ENCODE assay signal across 30 cellular contexts in the genomic region with DNA sequence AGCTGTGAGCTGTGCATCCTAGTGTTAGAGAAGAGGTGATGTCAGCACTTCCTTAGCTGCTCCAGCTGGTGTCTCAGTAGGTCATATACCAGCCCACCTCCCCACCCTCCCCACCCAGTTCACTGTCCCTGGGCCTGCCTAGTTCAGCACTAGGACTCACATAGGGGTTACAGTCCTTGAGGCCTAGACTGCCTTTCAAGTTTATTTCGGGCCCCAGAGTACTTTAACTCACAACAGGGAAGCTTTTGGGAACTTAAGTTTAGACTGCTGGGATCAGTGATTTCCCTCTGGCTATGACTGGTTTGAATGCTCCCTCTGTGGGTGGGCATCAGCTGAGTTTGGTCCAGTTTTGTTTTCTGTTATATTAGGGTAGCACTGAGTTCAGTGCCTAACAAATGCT.
"Had no signal": no experiment of that assay in that cellular context is flagged by ENCODE, and none has a peak within 500 bp of the region (broad histone marks: within the 10 kb centered on the region; RNA-seq: fewer than 3 reads in every experiment).

No MANE protein-coding gene starts in this region.

- H3K27ac ChIP-seq: epithelial cell of prostate, esophagus squamous epithelium, WERI-Rb-1 had no signal

- H3K4me3 ChIP-seq: esophagus squamous epithelium had no signal

- H3K36me3 Mint-ChIP-seq: activated naive CD8-positive, alpha-beta T cell had no signal

- H3K9me3 Mint-ChIP-seq: activated CD4-positive, alpha-beta memory T cell treated with anti-CD3 and anti-CD28 coated beads, Interleukin-2, amount 10 ng/mL, durations not matched to agents 7 days and 5 days; activated CD4-positive, alpha-beta T cell treated with anti-CD3 and anti-CD28 coated beads, Interleukin-2, amount 10 ng/mL, durations not matched to agents 7 days and 5 days; T-helper 2 cell treated with Interferon-gamma antibody and Interleukin-4, amounts not matched to agents 5 μg/mL and 100 μg/mL, for 36 hours had no signal

- H3K9me3 ChIP-seq: esophagus squamous epithelium had no signal

- H3K27ac Mint-ChIP-seq: activated CD4-positive, alpha-beta memory T cell treated with anti-CD3 and anti-CD28 coated beads, Interleukin-2, amount 10 ng/mL, durations not matched to agents 7 days and 5 days; activated CD4-positive, alpha-beta T cell treated with anti-CD3 and anti-CD28 coated beads for 36 hours; activated CD4-positive, alpha-beta T cell treated with anti-CD3 and anti-CD28 coated beads, Interleukin-2, amount 10 ng/mL, durations not matched to agents 7 days and 5 days; activated naive CD8-positive, alpha-beta T cell; activated T-cell treated with anti-CD3 and anti-CD28 coated beads, Interleukin-2, amount 50 U/mL, for 24 hours; activated T-helper 17 cell treated with anti-CD3 and anti-CD28 coated beads, Interleukin-2, amount 50 U/mL, for 72 hours; effector memory CD8-positive, alpha-beta T cell; T-helper 17 cell; T-helper 2 cell treated with Interferon-gamma antibody and Interleukin-4, amounts not matched to agents 5 μg/mL and 100 μg/mL, for 36 hours had no signal

- H3K27me3 Mint-ChIP-seq: T-helper 17 cell had no signal

- DNase-seq: activated CD4-positive, alpha-beta memory T cell treated with anti-CD3 and anti-CD28 coated beads, Interleukin-2, amount 10 ng/mL, durations not matched to agents 7 days and 5 days; activated CD4-positive, alpha-beta T cell treated with anti-CD3 and anti-CD28 coated beads for 36 hours; activated CD4-positive, alpha-beta T cell treated with anti-CD3 and anti-CD28 coated beads, Interleukin-2, amount 10 ng/mL, durations not matched to agents 7 days and 5 days; activated CD4-positive, alpha-beta T cell treated with anti-CD3 and anti-CD28 coated beads, Interleukin-2, amount 50 U/mL, for 4 hours; activated CD4-positive, CD25-positive, alpha-beta regulatory T cell; activated CD4-positive, CD25-positive, alpha-beta regulatory T cell treated with anti-CD3 and anti-CD28 coated beads, Interleukin-2, amount 50 U/mL, for 72 hours; activated CD8-positive, alpha-beta memory T cell treated with anti-CD3 and anti-CD28 coated beads, Interleukin-2, amount 50 U/mL, for 48 hours; activated effector memory CD4-positive, alpha-beta T cell treated with Interleukin-2 at 50 U/mL for 16 hours; activated gamma-delta T cell treated with Interleukin-2 at 50 U/mL for 16 hours; activated naive CD4-positive, alpha-beta T cell treated with anti-CD3 and anti-CD28 coated beads, Interleukin-2, amount 50 U/mL, for 16 hours; activated naive CD4-positive, alpha-beta T cell treated with Interleukin-2 at 50 U/mL for 16 hours; activated T-cell treated with anti-CD3 and anti-CD28 coated beads for 4 hours; activated T-cell treated with anti-CD3 and anti-CD28 coated beads, Interleukin-2, amount 50 U/mL, for 24 hours; amniotic stem cell; anterior cingulate cortex; caudate nucleus; cortex of kidney; dermis blood vessel endothelial cell; effector CD4-positive, alpha-beta T cell; effector memory CD8-positive, alpha-beta T cell; esophagus squamous epithelium; head of caudate nucleus; T-helper 1 cell; T-helper 17 cell; T1000; WERI-Rb-1 had no signal

- H3K4me1 ChIP-seq: esophagus squamous epithelium had no signal

- H3K4me1 Mint-ChIP-seq: activated CD4-positive, alpha-beta memory T cell treated with anti-CD3 and anti-CD28 coated beads, Interleukin-2, amount 10 ng/mL, durations not matched to agents 7 days and 5 days; activated CD4-positive, alpha-beta T cell treated with anti-CD3 and anti-CD28 coated beads for 36 hours; activated CD4-positive, alpha-beta T cell treated with anti-CD3 and anti-CD28 coated beads, Interleukin-2, amount 10 ng/mL, durations not matched to agents 7 days and 5 days; activated T-helper 17 cell treated with anti-CD3 and anti-CD28 coated beads, Interleukin-2, amount 50 U/mL, for 72 hours; T-helper 17 cell had no signal

- H3K36me3 ChIP-seq: esophagus squamous epithelium, WERI-Rb-1 had no signal

- H3K27me3 ChIP-seq: esophagus squamous epithelium had no signal

- H3K4me3 Mint-ChIP-seq: activated CD4-positive, alpha-beta memory T cell treated with anti-CD3 and anti-CD28 coated beads, Interleukin-2, amount 10 ng/mL, durations not matched to agents 7 days and 5 days; activated CD4-positive, alpha-beta T cell treated with anti-CD3 and anti-CD28 coated beads for 36 hours; activated CD4-positive, alpha-beta T cell treated with anti-CD3 and anti-CD28 coated beads, Interleukin-2, amount 10 ng/mL, durations not matched to agents 7 days and 5 days; activated naive CD8-positive, alpha-beta T cell; activated T-cell treated with anti-CD3 and anti-CD28 coated beads, Interleukin-2, amount 50 U/mL, for 24 hours; activated T-helper 17 cell treated with anti-CD3 and anti-CD28 coated beads, Interleukin-2, amount 50 U/mL, for 72 hours; effector memory CD8-positive, alpha-beta T cell; T-helper 17 cell; T-helper 2 cell treated with Interferon-gamma antibody and Interleukin-4, amounts not matched to agents 5 μg/mL and 100 μg/mL, for 36 hours had no signal

- ATAC-seq: activated CD4-positive, alpha-beta T cell treated with anti-CD3 and anti-CD28 coated beads for 36 hours; activated T-helper 17 cell treated with anti-CD3 and anti-CD28 coated beads, Interleukin-2, amount 50 U/mL, for 72 hours; effector memory CD8-positive, alpha-beta T cell; T-helper 17 cell had no signal
